In the genomic region with DNA sequence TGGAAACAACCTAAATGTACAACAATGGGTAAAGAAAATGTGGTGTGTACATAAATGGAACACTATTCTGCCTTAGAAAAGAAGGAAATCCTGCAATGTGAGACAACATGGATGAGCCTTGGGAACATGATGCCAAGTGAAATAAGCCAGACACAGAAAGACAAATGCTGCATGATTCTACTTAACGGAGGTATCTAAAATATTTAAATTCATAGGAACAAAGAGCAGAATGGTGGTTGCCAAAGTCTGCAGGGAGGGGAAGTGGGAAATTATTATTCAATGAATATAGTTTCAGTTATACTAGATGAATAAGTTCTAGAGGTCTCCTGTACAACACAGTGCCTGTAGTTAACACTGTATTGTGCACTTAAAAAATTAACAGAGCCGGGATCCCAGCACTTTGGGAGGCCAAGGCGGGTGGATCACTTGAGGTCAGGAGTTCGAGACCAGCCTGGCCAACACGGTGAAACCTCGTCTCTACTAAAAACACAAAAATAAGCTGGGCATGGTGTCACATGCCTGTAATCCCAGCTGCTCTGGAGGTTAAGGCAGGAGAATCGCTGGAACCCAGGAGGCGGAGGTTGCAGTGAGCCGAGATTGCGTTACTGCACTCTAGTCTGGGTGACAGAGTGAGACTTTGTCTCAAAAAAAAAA, we compare ENCODE assay signal across 1 cellular context.
TF ChIP-seq lines count a peak whose summit lies in the region.

No MANE protein-coding gene starts in this region.

TF ChIP-seq in endothelial cell of umbilical vein, 7 proteins besides CTCF, POLR2A, EP300 and RAD21:
- TF ChIP-seq, protein P1, sequence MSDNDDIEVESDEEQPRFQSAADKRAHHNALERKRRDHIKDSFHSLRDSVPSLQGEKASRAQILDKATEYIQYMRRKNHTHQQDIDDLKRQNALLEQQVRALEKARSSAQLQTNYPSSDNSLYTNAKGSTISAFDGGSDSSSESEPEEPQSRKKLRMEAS (IDR thresholded peaks at IDR 0.05; ENCODE audit: insufficient read depth, insufficient read length): no peak
- no peak for TF ChIP-seq POLR2AphosphoS5 (IDR thresholded peaks at IDR 0.05; ENCODE audit: insufficient read depth, low read depth, low read length)
- TF ChIP-seq MYC (IDR thresholded peaks at IDR 0.05; ENCODE audit: low read depth, low read length): no peak
- TF ChIP-seq EZH2 (IDR thresholded peaks at IDR 0.05; ENCODE audit: borderline replicate concordance, low read depth, low read length, severe bottlenecking): no peak
- TF ChIP-seq GATA2 (IDR thresholded peaks at IDR 0.05; ENCODE audit: insufficient read depth, insufficient read length, low read depth, low read length): no peak
- TF ChIP-seq FOS (IDR thresholded peaks at IDR 0.05; ENCODE audit: borderline replicate concordance, insufficient read depth, low read length): no peak
- TF ChIP-seq JUN (IDR thresholded peaks at IDR 0.05; ENCODE audit: borderline replicate concordance, insufficient read depth, insufficient read length, low read depth): no peak
